1 cellular context compared by ENCODE assay signal in genomic region chr22:27329471-27329870, GRCh38.
TF ChIP-seq lines count a peak whose summit lies in the region.

No MANE protein-coding gene starts in this region.

TF ChIP-seq in GM23338, 12 proteins besides CTCF, POLR2A, EP300 and RAD21 (continued from another document):
- TF ChIP-seq ZNF462 (CRISPR knock-in tag; IDR thresholded peaks at IDR 0.05): no peak
- TF ChIP-seq EZH2 (IDR thresholded peaks at IDR 0.05; ENCODE audit: low read depth, unreplicated experiment): no peak
- TF ChIP-seq POLR2AphosphoS5 (IDR thresholded peaks at IDR 0.05; ENCODE audit: low read depth): no peak
- TF ChIP-seq STAT1 (IDR thresholded peaks at IDR 0.05; ENCODE audit: unreplicated experiment): no peak
- no peak for TF ChIP-seq CREB1 (CRISPR knock-in tag; IDR thresholded peaks at IDR 0.05; ENCODE audit: low read depth)
- TF ChIP-seq ZNF331 (CRISPR knock-in tag; IDR thresholded peaks at IDR 0.05; ENCODE audit: low read depth): no peak
- no peak for TF ChIP-seq ZNF114 (CRISPR knock-in tag; IDR thresholded peaks at IDR 0.05)
- TF ChIP-seq ETS1 (IDR thresholded peaks at IDR 0.05): no peak
